21 cellular contexts compared by ENCODE assay signal in the genomic region with DNA sequence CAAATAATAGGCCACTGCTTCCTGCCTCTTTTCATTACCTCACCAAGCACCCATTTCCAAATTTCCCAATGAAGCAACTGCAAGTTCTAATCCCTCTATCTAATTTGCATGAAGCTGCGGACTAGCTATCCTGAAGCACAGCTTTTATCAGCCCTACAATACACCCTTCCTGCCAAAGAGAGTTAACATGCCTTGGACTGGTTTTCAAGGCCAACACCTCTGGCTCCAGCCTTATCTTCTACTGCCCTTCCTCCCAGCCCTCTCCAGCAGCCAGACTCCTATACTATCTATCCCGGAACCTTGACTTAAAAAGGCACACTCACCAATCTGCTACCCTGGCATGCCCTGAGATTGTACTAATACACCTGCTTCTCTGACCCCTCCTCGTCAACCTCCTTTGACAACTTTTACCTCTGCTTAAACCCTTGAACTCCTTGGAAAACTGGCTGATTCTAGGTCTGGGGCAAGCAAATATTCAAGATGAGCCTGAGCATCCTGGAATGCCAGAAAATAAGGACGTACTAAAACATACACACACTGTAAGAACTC.
DNase-seq lines count a peak whose midpoint lies in the region; ATAC-seq and TF ChIP-seq lines count a peak whose summit lies in the region.
"Had no signal": no experiment of that assay in that cellular context is flagged by ENCODE, and none has a peak within 500 bp of the region (broad histone marks: within the 10 kb centered on the region; RNA-seq: fewer than 3 reads in every experiment).

No MANE protein-coding gene starts in this region.

- peaks cover under 1% of the 10 kb centered on the region for H3K36me3 Mint-ChIP-seq in Caco-2 (ENCODE audit: insufficient read depth, unreplicated experiment)
- H3K36me3 Mint-ChIP-seq: neural progenitor cell had no signal

- TF ChIP-seq POLR2A in testis (IDR thresholded peaks at IDR 0.05): no peak

- no peak overlapping the region for H2BK5ac ChIP-seq in trophoblast cell (ENCODE audit: low read depth, low read length, poor library complexity)

- H3K27me3 ChIP-seq in SK-N-SH (ENCODE audit: insufficient read depth): no peaks in the 10 kb centered on the region
- no peaks in the 10 kb centered on the region for H3K27me3 ChIP-seq in colonic mucosa
- no peaks in the 10 kb centered on the region for H3K27me3 ChIP-seq in testis
- no peaks in the 10 kb centered on the region for H3K27me3 ChIP-seq in Caco-2 (replicated peaks; ENCODE audit: control insufficient read depth, insufficient read depth, low read length)
- no peaks in the 10 kb centered on the region for H3K27me3 ChIP-seq in trophoblast cell (ENCODE audit: insufficient read depth, low read length)
- H3K27me3 ChIP-seq: neural progenitor cell, thyroid gland had no signal

- H3K9me3 Mint-ChIP-seq in Caco-2 (ENCODE audit: unreplicated experiment): peaks cover 9% of the 10 kb centered on the region

- H3K79me2 ChIP-seq in SK-N-SH (ENCODE audit: insufficient read depth): peaks cover 9% of the 10 kb centered on the region
- no peaks in the 10 kb centered on the region for H3K79me2 ChIP-seq in trophoblast cell (ENCODE audit: control insufficient read depth, insufficient read depth, low read length, poor library complexity)

- H3K9me2 ChIP-seq in SK-N-SH: no peaks in the 10 kb centered on the region

- H3K23ac ChIP-seq in trophoblast cell (ENCODE audit: low read length): no peak overlapping the region

- H2AK5ac ChIP-seq in trophoblast cell (ENCODE audit: low read length): no peak overlapping the region

- H3K27me3 Mint-ChIP-seq in Caco-2 (ENCODE audit: insufficient read depth, unreplicated experiment): no peaks in the 10 kb centered on the region

- no peak overlapping the region for H3K18ac ChIP-seq in trophoblast cell (ENCODE audit: low read length)

- 89% methylated on average over 4 of the region's 4 CpGs for WGBS in SK-N-SH (ENCODE audit: low lambda C conversion rate)
- 39 to 48% methylated on average over 4 of the region's 4 CpGs for WGBS in testis, 2 donors
- no CpG with 5 or more reads among the region's 4 CpGs for WGBS in trophoblast cell (ENCODE audit: extremely low coverage, insufficient coverage, insufficient read length)

- H3K9me3 ChIP-seq in SK-N-SH: no peaks in the 10 kb centered on the region
- no peaks in the 10 kb centered on the region for H3K9me3 ChIP-seq in colonic mucosa
- no peaks in the 10 kb centered on the region for H3K9me3 ChIP-seq in testis
- H3K9me3 ChIP-seq in Caco-2: peaks cover 15% of the 10 kb centered on the region; the same call in 1 of the 2 replicates
- no peaks in the 10 kb centered on the region for H3K9me3 ChIP-seq in trophoblast cell (ENCODE audit: insufficient read depth, low read depth, low read length)
- H3K9me3 ChIP-seq: thyroid gland had no signal

- no peak overlapping the region for H3K4ac ChIP-seq in trophoblast cell (ENCODE audit: low read depth, low read length)

- H3K79me1 ChIP-seq in trophoblast cell (ENCODE audit: low read length): no peaks in the 10 kb centered on the region

- CTCF ChIA-PET in SK-N-SH (lab: Yijun Ruan, JAX) (no interaction called here), Caco-2 (lab: Charles Lee) (interaction anchor here (0.8 kb wide), 1 partner anchor 27 kb away, joined by 3 read pairs; no protein-coding TSS in a partner anchor)

- H3K4me1 Mint-ChIP-seq in Caco-2 (ENCODE audit: low read depth, unreplicated experiment): peaks cover 35% of the 10 kb centered on the region

- H4K8ac ChIP-seq in trophoblast cell (ENCODE audit: low read depth, low read length): no peak overlapping the region

- H3K4me3 ChIP-seq in SK-N-SH (ENCODE audit: low read depth in 2 of 2, low read length in 1 of 2) (no peak overlapping the region), colonic mucosa (no peak overlapping the region), testis (no peak overlapping the region), Caco-2 (ENCODE audit: low read depth, low read length) (no peak overlapping the region), trophoblast cell (ENCODE audit: low read depth, low read length) (no peak overlapping the region)
- H3K4me3 ChIP-seq: neural progenitor cell, thyroid gland had no signal

- DNase-seq in SK-N-SH: no peak
- peak; percentile 59 for DNase-seq in colonic mucosa
- DNase-seq in left colon: peak in 1 of 2 donors; percentile 49
- DNase-seq in testis: peak; percentile 57
- DNase-seq in Caco-2: no peak
- no peak for DNase-seq in trophoblast cell
- DNase-seq: 8988T; activated effector memory CD4-positive, alpha-beta T cell treated with Interleukin-2 at 50 U/mL for 16 hours; dermis blood vessel endothelial cell; DND-41; NCI-H187 treated with DMSO at 0.1 percent for 48 hours; NCI-H524; stimulated activated CD4-positive, alpha-beta T cell treated with anti-CD3 and anti-CD28 coated beads, Interleukin-4, amount 100 ng/mL, for 1 hour; stimulated activated CD8-positive, alpha-beta memory T cell treated with anti-CD3 and anti-CD28 coated beads, Interleukin-4, amount 100 ng/mL, for 48 hours; thyroid gland had no signal

- no peak overlapping the region for H3K27ac Mint-ChIP-seq in Caco-2 (ENCODE audit: unreplicated experiment)
- H3K27ac Mint-ChIP-seq: neural progenitor cell had no signal

- no peak overlapping the region for H2AFZ ChIP-seq in SK-N-SH (ENCODE audit: low read depth)
- H2AFZ ChIP-seq in trophoblast cell (ENCODE audit: insufficient read depth, low read length, poor library complexity): no peak overlapping the region
- H2AFZ ChIP-seq: neural progenitor cell had no signal

- H4K12ac ChIP-seq in trophoblast cell (ENCODE audit: low read depth, low read length): no peak overlapping the region

- TF ChIP-seq EP300 in SK-N-SH (IDR thresholded peaks at IDR 0.05; ENCODE audit: borderline replicate concordance in 1 of 2, low read depth in 1 of 2, low read length in 1 of 2): no peak

- intact Hi-C loops in colonic mucosa (cut with DNase I) (no loop called here), left colon (cut with DNase I, micrococcal nuclease) (no loop called here), testis (cut with DNase I; ENCODE audit: low total_unique reads) (no loop called here), Caco-2 (cut with micrococcal nuclease; ENCODE audit: unreplicated experiment) (loop anchor here (10.0 kb wide), 1 partner anchor 186 kb away; no protein-coding TSS in a partner anchor)

- H3K9ac ChIP-seq in SK-N-SH: no peak overlapping the region
- no peak overlapping the region for H3K9ac ChIP-seq in colonic mucosa (ENCODE audit: low read depth in 2 of 2, low read length in 2 of 2)
- no peak overlapping the region for H3K9ac ChIP-seq in trophoblast cell (ENCODE audit: low read length)
- H3K9ac ChIP-seq: neural progenitor cell had no signal

- H4K20me1 ChIP-seq in SK-N-SH (ENCODE audit: insufficient read depth): no peaks in the 10 kb centered on the region

- H3K4me1 ChIP-seq in SK-N-SH (ENCODE audit: control insufficient read depth in 1 of 2, insufficient read depth in 2 of 2, low read depth in 1 of 2, low read length in 1 of 2) (peaks cover 8 to 21% of the 10 kb centered on the region in 2 experiments; a peak in 3 of 4 replicates), colonic mucosa (no peaks in the 10 kb centered on the region), testis (peaks cover 38% of the 10 kb centered on the region), Caco-2 (peaks cover 40% of the 10 kb centered on the region), trophoblast cell (ENCODE audit: control insufficient read depth in 1 of 2, insufficient read depth in 2 of 2, low read length in 2 of 2) (peaks cover 0 to 4% of the 10 kb centered on the region in 2 experiments)

- no TSS peak for BruUV-seq in Caco-2 (replicated peaks; lab: Mats Ljungman, UMichigan)

- TF ChIP-seq RAD21 in SK-N-SH (IDR thresholded peaks at IDR 0.05; ENCODE audit: low read length): no peak

- H3K27ac ChIP-seq in SK-N-SH (ENCODE audit: low read depth in 2 of 2, low read length in 1 of 2): no peak overlapping the region
- no peak overlapping the region for H3K27ac ChIP-seq in colonic mucosa
- H3K27ac ChIP-seq in testis: no peak overlapping the region
- no peak overlapping the region for H3K27ac ChIP-seq in trophoblast cell (ENCODE audit: low read depth, low read length)
- H3K27ac ChIP-seq: neural progenitor cell, thyroid gland, VCaP had no signal

- H4K91ac ChIP-seq in trophoblast cell (ENCODE audit: low read depth, low read length): no peak overlapping the region

- no peak overlapping the region for H2BK120ac ChIP-seq in trophoblast cell (ENCODE audit: insufficient read depth, low read length, poor library complexity)

- H3K14ac ChIP-seq in trophoblast cell (ENCODE audit: low read length): no peak overlapping the region

- H3K4me3 Mint-ChIP-seq in Caco-2 (ENCODE audit: unreplicated experiment): no peak overlapping the region
- H3K4me3 Mint-ChIP-seq: CD14-positive monocyte, neural progenitor cell had no signal

- TF ChIP-seq CTCF in SK-N-SH (IDR thresholded peaks at IDR 0.05) (no peak), colonic mucosa (IDR thresholded peaks at IDR 0.05) (no peak), testis (IDR thresholded peaks at IDR 0.05) (no peak), Caco-2 (IDR thresholded peaks at IDR 0.05; ENCODE audit: insufficient read depth in 1 of 2, low read depth in 1 of 2, low read length in 1 of 2, severe bottlenecking in 1 of 2, unreplicated experiment in 1 of 2) (no peak)

- POLR2A ChIA-PET in SK-N-SH (lab: Yijun Ruan, JAX) (no interaction called here), Caco-2 (lab: Charles Lee) (no interaction called here)

- ATAC-seq in SK-N-SH treated with all-trans-retinoic acid at 6 μM for 48 hours (no peak), left colon (peak; percentile 86), HG03432 (IDR thresholded peaks at IDR 0.05; ENCODE audit: unreplicated experiment) (no peak)
- ATAC-seq: sciatic nerve had no signal

- no peak overlapping the region for H2BK12ac ChIP-seq in trophoblast cell (ENCODE audit: low read length)

- H3K36me3 ChIP-seq in SK-N-SH (replicated peaks in 1 of 2; ENCODE audit: control insufficient read depth in 1 of 2, insufficient read depth in 2 of 2, low read length in 1 of 2): no peaks in the 10 kb centered on the region
- no peaks in the 10 kb centered on the region for H3K36me3 ChIP-seq in colonic mucosa
- H3K36me3 ChIP-seq in testis (ENCODE audit: low read depth, missing control alignments): no peaks in the 10 kb centered on the region
- H3K36me3 ChIP-seq in Caco-2 (ENCODE audit: control insufficient read depth, insufficient read depth, low read length): no peaks in the 10 kb centered on the region
- no peaks in the 10 kb centered on the region for H3K36me3 ChIP-seq in trophoblast cell (ENCODE audit: control insufficient read depth in 1 of 2, insufficient read depth in 2 of 2, low read length in 2 of 2)
- H3K36me3 ChIP-seq: neural progenitor cell, thyroid gland had no signal

- H3F3A ChIP-seq in SK-N-SH (replicated peaks; ENCODE audit: insufficient read depth): peaks cover 3% of the 10 kb centered on the region

- H3K4me2 ChIP-seq in SK-N-SH: no peak overlapping the region
- no peak overlapping the region for H3K4me2 ChIP-seq in trophoblast cell (ENCODE audit: low read length)
- H3K4me2 ChIP-seq: neural progenitor cell had no signal

TF ChIP-seq in SK-N-SH treated with all-trans-retinoic acid at 6 μM for 48 hours, 23 proteins besides CTCF, POLR2A, EP300 and RAD21 (continues in another document):
- TF ChIP-seq RARB (CRISPR knock-in tag; IDR thresholded peaks at IDR 0.05) (no peak), GLIS3 (CRISPR knock-in tag; IDR thresholded peaks at IDR 0.05) (no peak)

TF ChIP-seq in SK-N-SH, 30 proteins besides CTCF, POLR2A, EP300 and RAD21 (continues in another document):
- no peak for TF ChIP-seq GATA2 (CRISPR knock-in tag; IDR thresholded peaks at IDR 0.05)
- TF ChIP-seq ELF1 (IDR thresholded peaks at IDR 0.05): no peak

Comparison
In these comparisons a context has a peak if more than half of its experiments do, and no peak if none do; other contexts are left out.
1. DNase-seq: peak in colonic mucosa (single experiment) and testis (single experiment); none in SK-N-SH (single experiment), Caco-2 (0 of 2) and trophoblast cell (0 of 2).